Comparison of ENCODE assay signal across 6 cellular contexts in genomic region chr6:26394289-26394688, GRCh38. TPM values are rescaled to one million over a fixed set of nuclear protein-coding genes. Genes with fewer than 3 reads are reported as not detected.
DNase-seq lines count a peak whose midpoint lies in the region; ATAC-seq and TF ChIP-seq lines count a peak whose summit lies in the region.

No MANE protein-coding gene starts in this region.

- H3K79me2 ChIP-seq in osteoblast (ENCODE audit: insufficient read depth, low read length) (no peaks in the 10 kb centered on the region), MM.1S (ENCODE audit: low read length) (no peaks in the 10 kb centered on the region)

- H3K4me1 ChIP-seq in osteoblast (ENCODE audit: insufficient read depth, low read length) (peaks cover 7% of the 10 kb centered on the region), MM.1S (ENCODE audit: low read length) (peaks cover 30% of the 10 kb centered on the region)

- no peak for ATAC-seq in WTC11

- POLR2A ChIA-PET in WTC11 (lab: Charles Lee) = no interaction called here

- H3K27me3 ChIP-seq in osteoblast (ENCODE audit: insufficient read depth, low read length) (no peaks in the 10 kb centered on the region), MM.1S (replicated peaks; ENCODE audit: insufficient read depth, low read length) (no peaks in the 10 kb centered on the region)

- peaks cover 24% of the 10 kb centered on the region for H3K36me3 Mint-ChIP-seq in WTC11

- DNase-seq in HPDE6-E6E7 (ENCODE audit: extremely low spot score) = peak; percentile 14
- peak; percentile 55 for DNase-seq in amniotic stem cell (lab: John Stamatoyannopoulos, UW)
- DNase-seq in osteoblast (ENCODE audit: insufficient read length, low spot score, missing footprints) = peak; percentile 67
- DNase-seq in WTC11 (ENCODE audit: low spot score) = no peak
- no peak for DNase-seq in MM.1S
- no peak for DNase-seq in NCI-H187 treated with DMSO at 0.1 percent for 48 hours (lab: John Stamatoyannopoulos, UW)

- no peak overlapping the region for H3K4me3 Mint-ChIP-seq in WTC11

- H3K4me1 Mint-ChIP-seq in WTC11 = no peaks in the 10 kb centered on the region

- no peak overlapping the region for H3K9ac ChIP-seq in MM.1S (ENCODE audit: low read length)

- no peaks in the 10 kb centered on the region for H3K9me2 ChIP-seq in MM.1S (replicated peaks; ENCODE audit: insufficient read depth, low read length)

- H3K9me3 Mint-ChIP-seq in WTC11 = no peaks in the 10 kb centered on the region

- H4K20me1 ChIP-seq in osteoblast (ENCODE audit: insufficient read depth, low read length) = no peaks in the 10 kb centered on the region
- no peaks in the 10 kb centered on the region for H4K20me1 ChIP-seq in MM.1S (ENCODE audit: insufficient read depth, low read length)

- TF ChIP-seq CTCF in osteoblast (IDR thresholded peaks at IDR 0.05; ENCODE audit: extremely low read depth, low read depth, low read length) (no peak), WTC11 (IDR thresholded peaks at IDR 0.05) (no peak), MM.1S (IDR thresholded peaks at IDR 0.05; ENCODE audit: low read length) (no peak)

- H2AFZ ChIP-seq in osteoblast (ENCODE audit: low read length) = no peak overlapping the region
- H2AFZ ChIP-seq in MM.1S (ENCODE audit: low read length) = no peak overlapping the region

- CTCF ChIA-PET in WTC11 (lab: Charles Lee) = interaction anchor here (0.8 kb wide), 1 partner anchor 53 kb away, joined by 4 read pairs; no protein-coding TSS in a partner anchor

- H3K4me2 ChIP-seq in osteoblast (ENCODE audit: insufficient read depth, low read length) (no peak overlapping the region), MM.1S (ENCODE audit: low read depth, low read length) (no peak overlapping the region)

- H3K9me3 ChIP-seq in osteoblast (ENCODE audit: low read depth, low read length) (no peaks in the 10 kb centered on the region), MM.1S (replicated peaks; ENCODE audit: insufficient read depth, low read length) (no peaks in the 10 kb centered on the region)

- H3K27me3 Mint-ChIP-seq in WTC11 (ENCODE audit: low read depth) = no peaks in the 10 kb centered on the region

- H3K4me3 ChIP-seq in osteoblast (ENCODE audit: insufficient read depth, low read length) (no peak overlapping the region), MM.1S (ENCODE audit: low read length) (no peak overlapping the region)

- peaks cover 10% of the 10 kb centered on the region; the same call in 1 of the 2 replicates for H3F3A ChIP-seq in MM.1S (ENCODE audit: insufficient read depth, low read length)

- H3K27ac ChIP-seq in osteoblast (ENCODE audit: low read depth, low read length) (no peak overlapping the region), MM.1S (ENCODE audit: low read length) (no peak overlapping the region)

- no peaks in the 10 kb centered on the region for H3K36me3 ChIP-seq in osteoblast (ENCODE audit: insufficient read depth, low read length)
- peaks cover 5% of the 10 kb centered on the region; the same call in 1 of the 2 replicates for H3K36me3 ChIP-seq in MM.1S (replicated peaks; ENCODE audit: insufficient read depth, low read length)

- H3K27ac Mint-ChIP-seq in WTC11 = no peak overlapping the region

TF ChIP-seq in WTC11, 78 proteins besides CTCF, POLR2A, EP300 and RAD21:
- TF ChIP-seq, protein P1, sequence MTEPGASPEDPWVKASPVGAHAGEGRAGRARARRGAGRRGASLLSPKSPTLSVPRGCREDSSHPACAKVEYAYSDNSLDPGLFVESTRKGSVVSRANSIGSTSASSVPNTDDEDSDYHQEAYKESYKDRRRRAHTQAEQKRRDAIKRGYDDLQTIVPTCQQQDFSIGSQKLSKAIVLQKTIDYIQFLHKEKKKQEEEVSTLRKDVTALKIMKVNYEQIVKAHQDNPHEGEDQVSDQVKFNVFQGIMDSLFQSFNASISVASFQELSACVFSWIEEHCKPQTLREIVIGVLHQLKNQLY (CRISPR knock-in tag; IDR thresholded peaks at IDR 0.05) = no peak
- TF ChIP-seq, protein P2, sequence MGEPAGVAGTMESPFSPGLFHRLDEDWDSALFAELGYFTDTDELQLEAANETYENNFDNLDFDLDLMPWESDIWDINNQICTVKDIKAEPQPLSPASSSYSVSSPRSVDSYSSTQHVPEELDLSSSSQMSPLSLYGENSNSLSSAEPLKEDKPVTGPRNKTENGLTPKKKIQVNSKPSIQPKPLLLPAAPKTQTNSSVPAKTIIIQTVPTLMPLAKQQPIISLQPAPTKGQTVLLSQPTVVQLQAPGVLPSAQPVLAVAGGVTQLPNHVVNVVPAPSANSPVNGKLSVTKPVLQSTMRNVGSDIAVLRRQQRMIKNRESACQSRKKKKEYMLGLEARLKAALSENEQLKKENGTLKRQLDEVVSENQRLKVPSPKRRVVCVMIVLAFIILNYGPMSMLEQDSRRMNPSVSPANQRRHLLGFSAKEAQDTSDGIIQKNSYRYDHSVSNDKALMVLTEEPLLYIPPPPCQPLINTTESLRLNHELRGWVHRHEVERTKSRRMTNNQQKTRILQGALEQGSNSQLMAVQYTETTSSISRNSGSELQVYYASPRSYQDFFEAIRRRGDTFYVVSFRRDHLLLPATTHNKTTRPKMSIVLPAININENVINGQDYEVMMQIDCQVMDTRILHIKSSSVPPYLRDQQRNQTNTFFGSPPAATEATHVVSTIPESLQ (CRISPR knock-in tag; IDR thresholded peaks at IDR 0.05) = no peak
- no peak for TF ChIP-seq JUN (CRISPR knock-in tag; IDR thresholded peaks at IDR 0.05)
- no peak for TF ChIP-seq TEAD4 (CRISPR knock-in tag; IDR thresholded peaks at IDR 0.05)
- no peak for TF ChIP-seq ZNF317 (CRISPR knock-in tag; IDR thresholded peaks at IDR 0.05; ENCODE audit: borderline replicate concordance, low read depth)
- no peak for TF ChIP-seq SOX15 (CRISPR knock-in tag; IDR thresholded peaks at IDR 0.05)
- no peak for TF ChIP-seq ZNF423 (CRISPR knock-in tag; IDR thresholded peaks at IDR 0.05)
- TF ChIP-seq, protein P3, sequence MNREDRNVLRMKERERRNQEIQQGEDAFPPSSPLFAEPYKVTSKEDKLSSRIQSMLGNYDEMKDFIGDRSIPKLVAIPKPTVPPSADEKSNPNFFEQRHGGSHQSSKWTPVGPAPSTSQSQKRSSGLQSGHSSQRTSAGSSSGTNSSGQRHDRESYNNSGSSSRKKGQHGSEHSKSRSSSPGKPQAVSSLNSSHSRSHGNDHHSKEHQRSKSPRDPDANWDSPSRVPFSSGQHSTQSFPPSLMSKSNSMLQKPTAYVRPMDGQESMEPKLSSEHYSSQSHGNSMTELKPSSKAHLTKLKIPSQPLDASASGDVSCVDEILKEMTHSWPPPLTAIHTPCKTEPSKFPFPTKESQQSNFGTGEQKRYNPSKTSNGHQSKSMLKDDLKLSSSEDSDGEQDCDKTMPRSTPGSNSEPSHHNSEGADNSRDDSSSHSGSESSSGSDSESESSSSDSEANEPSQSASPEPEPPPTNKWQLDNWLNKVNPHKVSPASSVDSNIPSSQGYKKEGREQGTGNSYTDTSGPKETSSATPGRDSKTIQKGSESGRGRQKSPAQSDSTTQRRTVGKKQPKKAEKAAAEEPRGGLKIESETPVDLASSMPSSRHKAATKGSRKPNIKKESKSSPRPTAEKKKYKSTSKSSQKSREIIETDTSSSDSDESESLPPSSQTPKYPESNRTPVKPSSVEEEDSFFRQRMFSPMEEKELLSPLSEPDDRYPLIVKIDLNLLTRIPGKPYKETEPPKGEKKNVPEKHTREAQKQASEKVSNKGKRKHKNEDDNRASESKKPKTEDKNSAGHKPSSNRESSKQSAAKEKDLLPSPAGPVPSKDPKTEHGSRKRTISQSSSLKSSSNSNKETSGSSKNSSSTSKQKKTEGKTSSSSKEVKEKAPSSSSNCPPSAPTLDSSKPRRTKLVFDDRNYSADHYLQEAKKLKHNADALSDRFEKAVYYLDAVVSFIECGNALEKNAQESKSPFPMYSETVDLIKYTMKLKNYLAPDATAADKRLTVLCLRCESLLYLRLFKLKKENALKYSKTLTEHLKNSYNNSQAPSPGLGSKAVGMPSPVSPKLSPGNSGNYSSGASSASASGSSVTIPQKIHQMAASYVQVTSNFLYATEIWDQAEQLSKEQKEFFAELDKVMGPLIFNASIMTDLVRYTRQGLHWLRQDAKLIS (CRISPR knock-in tag; IDR thresholded peaks at IDR 0.05; ENCODE audit: borderline replicate concordance) = no peak
- no peak for TF ChIP-seq GTF2I (CRISPR knock-in tag; conservative IDR thresholded peaks at IDR 0.05)
- TF ChIP-seq TP53 (CRISPR knock-in tag; IDR thresholded peaks at IDR 0.05) = no peak
- no peak for TF ChIP-seq ZNF281 (CRISPR knock-in tag; IDR thresholded peaks at IDR 0.05)
- TF ChIP-seq ZNF396 (CRISPR knock-in tag; IDR thresholded peaks at IDR 0.05; ENCODE audit: borderline replicate concordance) = no peak
- TF ChIP-seq CREB1 (CRISPR knock-in tag; IDR thresholded peaks at IDR 0.05) = no peak
- TF ChIP-seq KAT7 (CRISPR knock-in tag; IDR thresholded peaks at IDR 0.05; ENCODE audit: borderline replicate concordance) = no peak

RNA-seq across cellular contexts. Expression of gene BTN3A1, which starts 7.8 kb away (rescaled TPM):
- total RNA-seq in osteoblast (25.3 and 26.2 TPM in 2 replicates), WTC11 (2021) (4.5 to 7.3 TPM (median 7.2 TPM) in 3 replicates)

RNA-seq across cellular contexts. Expression of gene BTN2A2, which starts 11.4 kb away (rescaled TPM):
- total RNA-seq in osteoblast = 16.3 and 17.4 TPM in 2 replicates
- 15.6 to 18.0 TPM (median 16.2 TPM) in 3 replicates for total RNA-seq in WTC11 (2021)

RNA-seq across cellular contexts. Expression of gene BTN3A2, which starts 29.3 kb away (rescaled TPM):
- total RNA-seq in osteoblast (24.2 and 25.0 TPM in 2 replicates), WTC11 (2021) (3.4 to 7.4 TPM (median 7.0 TPM) in 3 replicates)

RNA-seq across cellular contexts. Expression of gene BTN3A3, which starts 46.0 kb away (rescaled TPM):
- total RNA-seq in osteoblast (21.5 and 21.7 TPM in 2 replicates), WTC11 (2021) (4.3 to 4.5 TPM (median 4.5 TPM) in 3 replicates)

Comparison
In these comparisons a context has a peak if more than half of its experiments do, and no peak if none do; other contexts are left out.
1. DNase-seq: peak in HPDE6-E6E7 (single experiment), amniotic stem cell (single experiment) and osteoblast (single experiment); none in WTC11 (single experiment), MM.1S (single experiment) and NCI-H187 treated with DMSO at 0.1 percent for 48 hours (single experiment).